ENCODE assay signal across 8 cellular contexts in the genomic region with DNA sequence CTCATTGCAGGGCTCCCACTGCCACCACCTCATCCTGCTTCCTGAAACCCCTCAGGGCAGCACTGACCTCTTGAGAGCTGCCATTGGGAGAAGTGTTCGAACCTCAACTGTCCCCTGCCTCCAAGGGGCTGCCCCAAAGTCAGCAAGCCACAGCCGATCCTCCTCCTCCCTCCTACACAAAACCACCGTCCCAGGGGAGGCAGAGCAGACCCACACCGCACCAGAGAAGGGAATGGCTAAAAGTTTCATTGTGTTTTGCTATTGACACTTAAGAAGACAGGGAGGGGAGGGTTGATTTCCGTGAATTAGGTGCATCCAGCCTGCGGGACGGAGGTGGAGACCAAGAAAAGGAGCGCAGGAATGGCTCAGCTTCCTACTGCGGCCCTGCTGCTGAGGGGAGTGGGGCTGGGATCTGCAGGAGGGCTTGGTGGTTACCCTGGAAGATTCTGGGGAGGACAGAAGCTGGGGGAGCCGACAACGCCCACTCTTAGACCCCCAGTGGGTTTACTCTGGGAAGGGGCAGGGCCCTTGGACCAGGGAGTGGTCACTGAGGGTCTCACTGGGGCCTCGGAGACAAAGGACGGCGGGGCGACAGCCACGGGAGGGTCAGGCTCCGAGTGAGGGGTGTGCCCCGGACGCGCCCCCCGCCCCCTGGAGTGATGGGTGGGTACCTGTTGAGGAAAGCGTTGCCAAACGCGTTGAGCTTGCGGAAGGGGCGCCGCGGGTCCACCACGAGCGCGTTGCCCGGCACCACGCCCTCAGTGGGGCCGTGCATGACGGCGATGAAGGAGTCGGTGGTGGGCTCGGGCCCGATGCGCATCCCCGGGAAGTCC. TPM values are rescaled to one million over a fixed set of nuclear protein-coding genes. Genes with fewer than 3 reads are reported as not detected.
DNase-seq lines count a peak whose midpoint lies in the region; ATAC-seq and TF ChIP-seq lines count a peak whose summit lies in the region.

No MANE protein-coding gene starts in this region.

- TF ChIP-seq POLR2A in heart left ventricle (IDR thresholded peaks at IDR 0.05): no peak

- H3K4me1 ChIP-seq in DOHH2 (ENCODE audit: control insufficient read depth, low read length) (peaks cover 77% of the 10 kb centered on the region), heart left ventricle (peaks cover 4 to 76% (median 65%) of the 10 kb centered on the region in 12 donors)

- no peak for DNase-seq in HFF-Myc (ENCODE audit: extremely low read depth, low read depth)
- DNase-seq in activated CD4-positive, alpha-beta T cell treated with anti-CD3 and anti-CD28 coated beads, Interleukin-2, amount 10 ng/mL, durations not matched to agents 7 days and 5 days: no peak
- DNase-seq in heart left ventricle: peak in 1 of 5 donors; percentile 44
- no peak for DNase-seq in skeletal muscle cell (ENCODE audit: low read depth)
- no peak for DNase-seq in SW480 (ENCODE audit: low spot score)
- DNase-seq in NCI-H187 (lab: John Stamatoyannopoulos, UW): no peak

- POLR2A ChIA-PET in activated CD4-positive, alpha-beta T cell treated with anti-CD3 and anti-CD28 coated beads, Interleukin-2, amount 10 ng/mL, durations not matched to agents 7 days and 5 days (lab: Charles Lee): interaction anchor here (1.0 to 1.3 kb wide), 2 partner anchors 11 to 13 kb away, joined by 4 read pairs; no protein-coding TSS in a partner anchor

- H3K4me3 Mint-ChIP-seq in activated CD4-positive, alpha-beta T cell treated with anti-CD3 and anti-CD28 coated beads, Interleukin-2, amount 10 ng/mL, durations not matched to agents 7 days and 5 days: peak overlapping the region; percentile 93

- H3K9me3 ChIP-seq in DOHH2 (ENCODE audit: control insufficient read depth, insufficient read depth, low read length) (no peaks in the 10 kb centered on the region), heart left ventricle (no peaks in the 10 kb centered on the region)

- H3K4me2 ChIP-seq in DOHH2 (ENCODE audit: low read length): peak overlapping the region; percentile 100

- intact Hi-C loops in heart left ventricle (cut with DNase I): loop anchor here in 1 of 10 donors (2.0 kb wide), 1 partner anchor 15 kb away; no protein-coding TSS in a partner anchor

- no peaks in the 10 kb centered on the region for H3K9me3 Mint-ChIP-seq in activated CD4-positive, alpha-beta T cell treated with anti-CD3 and anti-CD28 coated beads, Interleukin-2, amount 10 ng/mL, durations not matched to agents 7 days and 5 days

- peaks cover 64% of the 10 kb centered on the region for H3K79me2 ChIP-seq in DOHH2 (ENCODE audit: control insufficient read depth, low read length)

- H3K36me3 Mint-ChIP-seq in activated CD4-positive, alpha-beta T cell treated with anti-CD3 and anti-CD28 coated beads, Interleukin-2, amount 10 ng/mL, durations not matched to agents 7 days and 5 days (ENCODE audit: low read depth): peaks cover 47% of the 10 kb centered on the region

- H3K27me3 Mint-ChIP-seq in activated CD4-positive, alpha-beta T cell treated with anti-CD3 and anti-CD28 coated beads, Interleukin-2, amount 10 ng/mL, durations not matched to agents 7 days and 5 days: no peaks in the 10 kb centered on the region

- H3K27ac ChIP-seq in DOHH2 (ENCODE audit: low read depth, low read length): peak overlapping the region; percentile 82
- H3K27ac ChIP-seq in heart left ventricle: peak overlapping the region; percentile 69 to 97 (median 90)

- TF ChIP-seq CTCF in DOHH2 (IDR thresholded peaks at IDR 0.05; ENCODE audit: low read depth, low read length, poor library complexity, severe bottlenecking) (no peak), HFF-Myc (IDR thresholded peaks at IDR 0.05; ENCODE audit: low read depth, low read length, missing control alignments) (no peak), heart left ventricle (IDR thresholded peaks at IDR 0.05) (no peak)

- peaks cover 67% of the 10 kb centered on the region for H3K4me1 Mint-ChIP-seq in activated CD4-positive, alpha-beta T cell treated with anti-CD3 and anti-CD28 coated beads, Interleukin-2, amount 10 ng/mL, durations not matched to agents 7 days and 5 days

- H4K20me1 ChIP-seq in DOHH2 (ENCODE audit: control insufficient read depth, insufficient read depth, low read depth, low read length): peaks cover 18% of the 10 kb centered on the region; the same call in 1 of the 2 replicates

- CTCF ChIA-PET in activated CD4-positive, alpha-beta T cell treated with anti-CD3 and anti-CD28 coated beads, Interleukin-2, amount 10 ng/mL, durations not matched to agents 7 days and 5 days (lab: Charles Lee): interaction anchor here (1.2 to 29.3 kb wide), 4 partner anchors 8 to 115 kb away, joined by 3 to 732 read pairs (median 7); partner anchors contain the start of gene CDC42BPG

- H3K9me2 ChIP-seq in DOHH2 (replicated peaks; ENCODE audit: control insufficient read depth, low read length): no peaks in the 10 kb centered on the region

- peak overlapping the region; percentile 82 for H3K27ac Mint-ChIP-seq in activated CD4-positive, alpha-beta T cell treated with anti-CD3 and anti-CD28 coated beads, Interleukin-2, amount 10 ng/mL, durations not matched to agents 7 days and 5 days

- peaks cover 14% of the 10 kb centered on the region for H3F3A ChIP-seq in DOHH2 (ENCODE audit: control insufficient read depth, insufficient read depth)

- ATAC-seq in heart left ventricle (peak in 3 of 4 donors; percentile 0 to 2 (median 1)), GM18858 (IDR thresholded peaks at IDR 0.05; ENCODE audit: unreplicated experiment) (no peak)

- H3K36me3 ChIP-seq in DOHH2 (ENCODE audit: control insufficient read depth, low read length) (peaks cover 54% of the 10 kb centered on the region), heart left ventricle (peaks cover 0 to 23% (median 19%) of the 10 kb centered on the region in 9 donors)

- peak overlapping the region; percentile 95 for H3K4me3 ChIP-seq in DOHH2 (ENCODE audit: low read length)
- H3K4me3 ChIP-seq in HFF-Myc (replicated peaks; ENCODE audit: low read depth, low read length): peak overlapping the region; percentile 85
- H3K4me3 ChIP-seq in heart left ventricle: peak overlapping the region; percentile 66 to 98 (median 88)
- peak overlapping the region; percentile 96 for H3K4me3 ChIP-seq in skeletal muscle cell (ENCODE audit: low read depth, low read length)

- no peaks in the 10 kb centered on the region for H3K27me3 ChIP-seq in DOHH2 (ENCODE audit: control insufficient read depth, low read length)
- H3K27me3 ChIP-seq in heart left ventricle: no peaks in the 10 kb centered on the region

- 0 to 1% (median 0%) methylated on average over 26 to 41 of the region's 41 CpGs for WGBS in heart left ventricle, 4 donors

RNA-seq across cellular contexts. Expression of gene EHD1, which starts 0.8 kb away (rescaled TPM):
- 100 to 1,000 TPM; 131 to 149 TPM for total RNA-seq in activated CD4-positive, alpha-beta T cell treated with anti-CD3 and anti-CD28 coated beads, Interleukin-2, amount 10 ng/mL, durations not matched to agents 7 days and 5 days
- 100 to 1,000 TPM in 1 of 9 donors, 10 to 100 TPM in 8; 38.2 to 102 (median 58.2) TPM for total RNA-seq in heart left ventricle
- 10 to 100 TPM; 27.9 to 50.4 TPM for polyA plus RNA-seq in heart left ventricle

RNA-seq across cellular contexts. Expression of gene CDC42BPG, which starts 33.2 kb away (rescaled TPM):
- 1 to 10 TPM in 1 of 2 experiments, under 1 TPM in 1; 0.42 to 1.3 TPM for total RNA-seq in activated CD4-positive, alpha-beta T cell treated with anti-CD3 and anti-CD28 coated beads, Interleukin-2, amount 10 ng/mL, durations not matched to agents 7 days and 5 days
- total RNA-seq in heart left ventricle: under 1 TPM in 8 of 9 donors, not detected in 1; 0.12 to 0.50 (median 0.26) TPM
- under 1 TPM; 0.12 to 0.15 TPM for polyA plus RNA-seq in heart left ventricle

RNA-seq across cellular contexts. Expression of gene ATG2A, which starts 39.4 kb away (rescaled TPM):
- total RNA-seq in activated CD4-positive, alpha-beta T cell treated with anti-CD3 and anti-CD28 coated beads, Interleukin-2, amount 10 ng/mL, durations not matched to agents 7 days and 5 days: 10 to 100 TPM; 23.0 to 25.7 TPM
- 10 to 100 TPM; 11.4 to 38.5 (median 18.4) TPM for total RNA-seq in heart left ventricle
- 10 to 100 TPM; 12.8 to 16.1 TPM for polyA plus RNA-seq in heart left ventricle

RNA-seq across cellular contexts. Expression of gene PPP2R5B, which starts 46.9 kb away (rescaled TPM):
- total RNA-seq in activated CD4-positive, alpha-beta T cell treated with anti-CD3 and anti-CD28 coated beads, Interleukin-2, amount 10 ng/mL, durations not matched to agents 7 days and 5 days: 10 to 100 TPM; 12.0 to 13.7 TPM
- total RNA-seq in heart left ventricle: 10 to 100 TPM; 17.5 to 32.5 (median 22.3) TPM
- polyA plus RNA-seq in heart left ventricle: 10 to 100 TPM; 27.1 to 34.3 TPM

RNA-seq across cellular contexts. Expression of gene GPHA2, which starts 58.1 kb away (rescaled TPM):
- not detected for total RNA-seq in activated CD4-positive, alpha-beta T cell treated with anti-CD3 and anti-CD28 coated beads, Interleukin-2, amount 10 ng/mL, durations not matched to agents 7 days and 5 days
- under 1 TPM in 1 of 9 donors, not detected in 8; 0.48 TPM for total RNA-seq in heart left ventricle
- polyA plus RNA-seq in heart left ventricle: not detected
